ENCODE assay signal across 27 cellular contexts in genomic region chr5:129996896-129997295, GRCh38.
A peak's percentile ranks its signal among the peaks of the same experiment; 100 is the strongest.
DNase-seq lines count a peak whose midpoint lies in the region; ATAC-seq and TF ChIP-seq lines count a peak whose summit lies in the region.
"Had no signal": no experiment of that assay in that cellular context is flagged by ENCODE, and none has a peak within 500 bp of the region (broad histone marks: within the 10 kb centered on the region; RNA-seq: fewer than 3 reads in every experiment).

No MANE protein-coding gene starts in this region.

- H3K27me3 ChIP-seq in brain microvascular endothelial cell (replicated peaks) (no peaks in the 10 kb centered on the region), BE2C (no peaks in the 10 kb centered on the region)
- H3K27me3 ChIP-seq: adrenal gland, heart right ventricle, left lung, spleen, stomach had no signal

- peak; percentile 85 for DNase-seq in HCEC 1CT
- no peak for DNase-seq in brain microvascular endothelial cell
- DNase-seq in foreskin fibroblast: peak; percentile 14 to 52
- no peak for DNase-seq in Right ventricle myocardium inferior (ENCODE audit: missing footprints)
- no peak for DNase-seq in NCI-H1092 treated with DMSO at 0.1 percent for 48 hours (lab: John Stamatoyannopoulos, UW)
- no peak for DNase-seq in 8988T
- no peak for DNase-seq in BE2C
- DNase-seq: activated CD4-positive, alpha-beta T cell treated with anti-CD3 and anti-CD28 coated beads, Interleukin-2, amount 50 U/mL, for 1 hour; activated CD8-positive, alpha-beta memory T cell treated with anti-CD3 and anti-CD28 coated beads, Interleukin-2, amount 50 U/mL, for 48 hours; activated effector memory CD4-positive, alpha-beta T cell treated with anti-CD3 and anti-CD28 coated beads, Interleukin-2, amount 50 U/mL, for 16 hours; adrenal gland; CD4-positive, CD25-positive, alpha-beta regulatory T cell; effector CD4-positive, alpha-beta T cell; heart right ventricle; left lung; NCI-H2029 treated with DMSO at 0.1 percent for 48 hours; NCI-H510A treated with DMSO at 0.1 percent for 48 hours; NK-92 treated with Interleukin-12 subunit alpha and Interleukin-12 subunit beta, amount 100 ng/mL, for 24 hours; spleen; stimulated activated CD4-positive, alpha-beta T cell treated with anti-CD3 and anti-CD28 coated beads, Interleukin-4, amount 100 ng/mL, for 24 hours; stomach; T-helper 2 cell; trophoblast cell had no signal

- no peak overlapping the region for H3K4me3 ChIP-seq in brain microvascular endothelial cell (ENCODE audit: low read depth, low read length)
- H3K4me3 ChIP-seq in foreskin fibroblast (ENCODE audit: low read depth in 1 of 2, low read length in 2 of 2): no peak overlapping the region
- no peak overlapping the region for H3K4me3 ChIP-seq in BE2C (ENCODE audit: low read depth, low read length)
- H3K4me3 ChIP-seq: adrenal gland, GM23338, heart right ventricle, left lung, SK-N-MC, spleen, stomach had no signal

- H3K27ac ChIP-seq in brain microvascular endothelial cell: peak overlapping the region; percentile 19
- H3K27ac ChIP-seq: adrenal gland, heart right ventricle, left lung, SK-N-MC, spleen, stomach, VCaP had no signal

- in situ Hi-C loops in brain microvascular endothelial cell (cut with HindIII; ENCODE audit: low pct_ligation_motif_present, low sequenced_read_pairs): no loop called here

- intact Hi-C loops in Right ventricle myocardium inferior (cut with DNase I): no loop called here

- H3K4me1 ChIP-seq in BE2C: no peaks in the 10 kb centered on the region
- H3K4me1 ChIP-seq: adrenal gland, left lung, spleen, stomach had no signal

- H3K36me3 ChIP-seq in brain microvascular endothelial cell (replicated peaks) (no peaks in the 10 kb centered on the region), BE2C (no peaks in the 10 kb centered on the region)
- H3K36me3 ChIP-seq: adrenal gland, heart right ventricle, left lung, spleen, stomach had no signal

- TF ChIP-seq CTCF in brain microvascular endothelial cell (IDR thresholded peaks at IDR 0.05; ENCODE audit: low read depth, low read length, missing control alignments) (no peak), foreskin fibroblast (IDR thresholded peaks at IDR 0.05; ENCODE audit: low read depth, low read length) (no peak), BE2C (IDR thresholded peaks at IDR 0.05; ENCODE audit: low read depth, low read length) (no peak)

- no peaks in the 10 kb centered on the region for H3K9me3 ChIP-seq in BE2C
- H3K9me3 ChIP-seq: adrenal gland, left lung, spleen, stomach had no signal

- ATAC-seq in Right ventricle myocardium inferior: no peak
- ATAC-seq: esophagus mucosa, GM23338, heart right ventricle, left lung had no signal

Comparison
In these comparisons a context has a peak if more than half of its experiments do, and no peak if none do; other contexts are left out.
1. DNase-seq: peak in HCEC 1CT (single experiment) and foreskin fibroblast (2 of 2); none in brain microvascular endothelial cell (single experiment), Right ventricle myocardium inferior (single experiment), NCI-H1092 treated with DMSO at 0.1 percent for 48 hours (single experiment), 8988T (single experiment) and BE2C (single experiment).